Comparison of ENCODE assay signal across 3 cellular contexts in the genomic region with DNA sequence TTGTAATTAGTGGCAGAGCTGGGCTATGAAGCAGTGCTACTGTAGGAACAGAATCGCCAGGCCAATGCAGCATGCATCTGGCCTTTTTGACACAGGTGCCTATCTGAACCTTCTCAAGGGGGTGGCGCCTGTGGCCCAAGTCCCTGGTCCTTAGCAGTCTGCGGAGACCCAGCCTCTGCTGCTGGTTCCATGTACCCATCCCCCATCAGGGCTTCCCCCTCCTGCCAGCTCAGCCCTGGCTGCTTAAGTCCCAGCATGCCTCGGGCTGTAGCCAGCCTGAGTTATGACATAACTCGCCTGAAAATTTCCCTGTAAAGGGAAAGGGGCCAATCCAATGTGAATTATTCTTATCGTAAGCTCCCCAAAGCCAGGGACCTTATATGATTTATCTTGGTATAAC.
A peak's percentile ranks its signal among the peaks of the same experiment; 100 is the strongest.
TF ChIP-seq lines count a peak whose summit lies in the region.

No MANE protein-coding gene starts in this region.

TF ChIP-seq in GM23338, 12 proteins besides CTCF, POLR2A, EP300 and RAD21:
- TF ChIP-seq EZH2 (IDR thresholded peaks at IDR 0.05; ENCODE audit: low read depth, unreplicated experiment) (no peak), EZH2phosphoT487 (IDR thresholded peaks at IDR 0.05; ENCODE audit: unreplicated experiment) (no peak), NANOG (IDR thresholded peaks at IDR 0.05; ENCODE audit: borderline replicate concordance) (no peak), REST (IDR thresholded peaks at IDR 0.05; ENCODE audit: unreplicated experiment) (no peak), CREB1 (CRISPR knock-in tag; IDR thresholded peaks at IDR 0.05; ENCODE audit: low read depth) (no peak), JUNB (IDR thresholded peaks at IDR 0.05; ENCODE audit: unreplicated experiment) (no peak)

TF ChIP-seq in SK-N-SH treated with all-trans-retinoic acid at 6 μM for 48 hours, 23 proteins besides CTCF, POLR2A, EP300 and RAD21:
- TF ChIP-seq RARB (CRISPR knock-in tag; IDR thresholded peaks at IDR 0.05): no peak
- TF ChIP-seq CREB5 (CRISPR knock-in tag; IDR thresholded peaks at IDR 0.05; ENCODE audit: low read depth): no peak
- no peak for TF ChIP-seq ZFP30 (CRISPR knock-in tag; IDR thresholded peaks at IDR 0.05)
- no peak for TF ChIP-seq ESRRG (CRISPR knock-in tag; IDR thresholded peaks at IDR 0.05)
- no peak for TF ChIP-seq GLIS3 (CRISPR knock-in tag; IDR thresholded peaks at IDR 0.05)
- TF ChIP-seq, protein P1, sequence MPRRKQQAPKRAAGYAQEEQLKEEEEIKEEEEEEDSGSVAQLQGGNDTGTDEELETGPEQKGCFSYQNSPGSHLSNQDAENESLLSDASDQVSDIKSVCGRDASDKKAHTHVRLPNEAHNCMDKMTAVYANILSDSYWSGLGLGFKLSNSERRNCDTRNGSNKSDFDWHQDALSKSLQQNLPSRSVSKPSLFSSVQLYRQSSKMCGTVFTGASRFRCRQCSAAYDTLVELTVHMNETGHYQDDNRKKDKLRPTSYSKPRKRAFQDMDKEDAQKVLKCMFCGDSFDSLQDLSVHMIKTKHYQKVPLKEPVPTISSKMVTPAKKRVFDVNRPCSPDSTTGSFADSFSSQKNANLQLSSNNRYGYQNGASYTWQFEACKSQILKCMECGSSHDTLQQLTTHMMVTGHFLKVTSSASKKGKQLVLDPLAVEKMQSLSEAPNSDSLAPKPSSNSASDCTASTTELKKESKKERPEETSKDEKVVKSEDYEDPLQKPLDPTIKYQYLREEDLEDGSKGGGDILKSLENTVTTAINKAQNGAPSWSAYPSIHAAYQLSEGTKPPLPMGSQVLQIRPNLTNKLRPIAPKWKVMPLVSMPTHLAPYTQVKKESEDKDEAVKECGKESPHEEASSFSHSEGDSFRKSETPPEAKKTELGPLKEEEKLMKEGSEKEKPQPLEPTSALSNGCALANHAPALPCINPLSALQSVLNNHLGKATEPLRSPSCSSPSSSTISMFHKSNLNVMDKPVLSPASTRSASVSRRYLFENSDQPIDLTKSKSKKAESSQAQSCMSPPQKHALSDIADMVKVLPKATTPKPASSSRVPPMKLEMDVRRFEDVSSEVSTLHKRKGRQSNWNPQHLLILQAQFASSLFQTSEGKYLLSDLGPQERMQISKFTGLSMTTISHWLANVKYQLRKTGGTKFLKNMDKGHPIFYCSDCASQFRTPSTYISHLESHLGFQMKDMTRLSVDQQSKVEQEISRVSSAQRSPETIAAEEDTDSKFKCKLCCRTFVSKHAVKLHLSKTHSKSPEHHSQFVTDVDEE (CRISPR knock-in tag; IDR thresholded peaks at IDR 0.05): 0 out of 2 replicates have a peak, but pooled peaks have one; percentile 14

TF ChIP-seq in GM12891, 5 proteins besides CTCF, POLR2A, EP300 and RAD21:
- no peak for TF ChIP-seq TAF1 (IDR thresholded peaks at IDR 0.05; ENCODE audit: low read depth, low read length)
- TF ChIP-seq SPI1 (IDR thresholded peaks at IDR 0.05; ENCODE audit: low read depth, low read length): no peak
- TF ChIP-seq POLR2AphosphoS5 (IDR thresholded peaks at IDR 0.05; ENCODE audit: low read depth, low read length): no peak
- no peak for TF ChIP-seq POU2F2 (IDR thresholded peaks at IDR 0.05; ENCODE audit: low read depth, low read length)
- TF ChIP-seq PAX5 (IDR thresholded peaks at IDR 0.05; ENCODE audit: insufficient read depth, low read length, severe bottlenecking): no peak
